ENCODE assay signal across 22 cellular contexts in genomic region chr3:3743754-3744153, GRCh38. TPM values are rescaled to one million over a fixed set of nuclear protein-coding genes. Genes with fewer than 3 reads are reported as not detected.
DNase-seq lines count a peak whose midpoint lies in the region; ATAC-seq, FAIRE-seq and TF ChIP-seq lines count a peak whose summit lies in the region.
"Had no signal": no experiment of that assay in that cellular context is flagged by ENCODE, and none has a peak within 500 bp of the region (broad histone marks: within the 10 kb centered on the region; RNA-seq: fewer than 3 reads in every experiment).

No MANE protein-coding gene starts in this region.

- H3K4me3 ChIP-seq in HepG2 (replicated peaks in 1 of 3; ENCODE audit: insufficient read depth in 1 of 3, low read depth in 2 of 3, low read length in 3 of 3), result no peak overlapping the region
- H3K4me3 ChIP-seq in CD8-positive, alpha-beta memory T cell (ENCODE audit: low read length), result no peak overlapping the region
- H3K4me3 ChIP-seq: A549, GM23338 had no signal

- H3K4me2 ChIP-seq in HepG2 (ENCODE audit: low read depth, low read length), result no peak overlapping the region
- H3K4me2 ChIP-seq: A549, GM23338 had no signal

- peaks cover 6% of the 10 kb centered on the region for H3K36me3 Mint-ChIP-seq in memory B cell
- peaks cover 0 to 3% (median 1%) of the 10 kb centered on the region in 3 donors for H3K36me3 Mint-ChIP-seq in CD8-positive, alpha-beta memory T cell

- intact Hi-C loops in HepG2 (cut with micrococcal nuclease; ENCODE audit: unreplicated experiment), result no loop called here

- WGBS in HepG2 (ENCODE audit: low lambda C conversion rate), result 18% methylated on average over 3 of the region's 3 CpGs

- H3K27ac Mint-ChIP-seq in memory B cell, result peak overlapping the region; percentile 90
- no peak overlapping the region for H3K27ac Mint-ChIP-seq in CD8-positive, alpha-beta memory T cell
- H3K27ac Mint-ChIP-seq: CD4-positive, alpha-beta memory T cell; GM23338; H9 had no signal

- TF ChIP-seq RAD21 in HepG2 (CRISPR knock-in tag; IDR thresholded peaks at IDR 0.05), result no peak

- BruUV-seq in HepG2 (replicated peaks; lab: Mats Ljungman, UMichigan), result no TSS peak

- no peak overlapping the region for H3K9ac ChIP-seq in HepG2 (ENCODE audit: insufficient read depth, low read depth, low read length)

- H3K27me3 ChIP-seq in HepG2 (ENCODE audit: control insufficient read depth in 1 of 2, insufficient read depth in 2 of 2, low read length in 2 of 2), result no peaks in the 10 kb centered on the region
- H3K27me3 ChIP-seq in CD8-positive, alpha-beta memory T cell (ENCODE audit: insufficient read depth, low read length, poor library complexity, severe bottlenecking), result no peaks in the 10 kb centered on the region

- no peaks in the 10 kb centered on the region for H3K9me3 ChIP-seq in HepG2 (ENCODE audit: low read length)
- no peaks in the 10 kb centered on the region for H3K9me3 ChIP-seq in CD8-positive, alpha-beta memory T cell (ENCODE audit: low read length)
- H3K9me3 ChIP-seq: A549, Caco-2 had no signal

- H4K20me1 ChIP-seq in HepG2 (ENCODE audit: insufficient read depth, low read length), result no peaks in the 10 kb centered on the region

- no peak for TF ChIP-seq POLR2A in HepG2 (IDR thresholded peaks at IDR 0.05; ENCODE audit: insufficient read depth in 1 of 2, low read depth in 2 of 2, low read length in 2 of 2)

- CTCF ChIA-PET in HepG2 (lab: Yijun Ruan, JAX; ENCODE audit: low intra/inter-chr PET ratio, low total read pairs), result no interaction called here
- CTCF ChIA-PET in CD8-positive, alpha-beta memory T cell (lab: Charles Lee), result no interaction called here

- no peaks in the 10 kb centered on the region for H3K4me1 ChIP-seq in HepG2 (ENCODE audit: insufficient read depth, low read length)
- H3K4me1 ChIP-seq in CD8-positive, alpha-beta memory T cell (ENCODE audit: insufficient read depth, low read length), result no peaks in the 10 kb centered on the region
- H3K4me1 ChIP-seq: A549, Caco-2 had no signal

- no peaks in the 10 kb centered on the region for H3K79me2 ChIP-seq in HepG2 (ENCODE audit: insufficient read depth, low read length)

- H3K4me1 Mint-ChIP-seq in memory B cell, result peaks cover 41% of the 10 kb centered on the region
- no peaks in the 10 kb centered on the region for H3K4me1 Mint-ChIP-seq in CD8-positive, alpha-beta memory T cell
- H3K4me1 Mint-ChIP-seq: CD4-positive, alpha-beta memory T cell had no signal

- FAIRE-seq in HepG2 (lab: Jason Lieb, UNC), result no peak
- FAIRE-seq: A549, G401.6, GM12892, GM19239 had no signal

- TF ChIP-seq EP300 in HepG2 (IDR thresholded peaks at IDR 0.05; ENCODE audit: low read depth in 2 of 2, low read length in 2 of 2), result no peak
- TF ChIP-seq EP300 in HepG2 (CRISPR knock-in tag; IDR thresholded peaks at IDR 0.05; ENCODE audit: borderline replicate concordance), result no peak

- POLR2A ChIA-PET in HepG2 (lab: Yijun Ruan, JAX), result no interaction called here
- POLR2A ChIA-PET in CD8-positive, alpha-beta memory T cell (lab: Charles Lee), result no interaction called here

- no peak overlapping the region for H3K27ac ChIP-seq in HepG2 (ENCODE audit: extremely low read length, insufficient read depth, low read length)
- no peak overlapping the region for H3K27ac ChIP-seq in CD8-positive, alpha-beta memory T cell (ENCODE audit: low read depth, low read length)
- H3K27ac ChIP-seq: A549 had no signal

- no peak overlapping the region for H3K4me3 Mint-ChIP-seq in memory B cell
- no peak overlapping the region for H3K4me3 Mint-ChIP-seq in CD8-positive, alpha-beta memory T cell
- H3K4me3 Mint-ChIP-seq: CD4-positive, alpha-beta memory T cell; GM23338; H9 had no signal

- no peaks in the 10 kb centered on the region for H3K36me3 ChIP-seq in HepG2 (replicated peaks in 1 of 2; ENCODE audit: control insufficient read depth in 1 of 2, insufficient read depth in 2 of 2, low read length in 2 of 2)
- no peaks in the 10 kb centered on the region for H3K36me3 ChIP-seq in CD8-positive, alpha-beta memory T cell (ENCODE audit: insufficient read depth, low read length)

- DNase-seq in HuH-7.5 (ENCODE audit: low spot score) (peak; percentile 19), HepG2 (ENCODE audit: low spot score) (no peak), memory B cell (ENCODE audit: low spot score in 2 of 2) (no peak)
- no peak for DNase-seq in activated effector memory CD4-positive, alpha-beta T cell treated with anti-CD3 and anti-CD28 coated beads, Interleukin-2, amount 50 U/mL, for 16 hours
- DNase-seq in CD8-positive, alpha-beta memory T cell, result no peak
- DNase-seq: 8988T; ACHN; AML-193; C1 segment of cervical spinal cord; Caco-2; CD4-positive, alpha-beta memory T cell; DMS153; DND-41; H9 had no signal

- no peaks in the 10 kb centered on the region for H3K9me3 Mint-ChIP-seq in memory B cell
- peaks cover 0 to 6% (median 0%) of the 10 kb centered on the region in 5 donors for H3K9me3 Mint-ChIP-seq in CD8-positive, alpha-beta memory T cell
- H3K9me3 Mint-ChIP-seq: H9 had no signal

- no peak overlapping the region for H2AFZ ChIP-seq in HepG2 (ENCODE audit: low read length)
- H2AFZ ChIP-seq: GM23338 had no signal

- ATAC-seq in HepG2 (no peak; the same call in 2 of the 3 replicates), memory B cell (ENCODE audit: low read depth) (no peak), GM18861 (IDR thresholded peaks at IDR 0.05; ENCODE audit: unreplicated experiment) (no peak)
- ATAC-seq: A549, GM23338, HCT116 had no signal

- no peaks in the 10 kb centered on the region for H3K27me3 Mint-ChIP-seq in memory B cell
- H3K27me3 Mint-ChIP-seq in CD8-positive, alpha-beta memory T cell, result no peaks in the 10 kb centered on the region

- TF ChIP-seq CTCF in HepG2 (CRISPR knock-in tag; IDR thresholded peaks at IDR 0.05), result no peak

- in situ Hi-C loops in HepG2 (cut with HindIII; ENCODE audit: extremely low pct_ligation_motif_present, low pct_unique_long_range_greater_than_20kb), result no loop called here

TF ChIP-seq in HepG2, 621 proteins besides CTCF, POLR2A, EP300 and RAD21:
- TF ChIP-seq TP53 (CRISPR knock-in tag; conservative IDR thresholded peaks at IDR 0.05) (no peak), NR1H2 (CRISPR knock-in tag; IDR thresholded peaks at IDR 0.05; ENCODE audit: borderline replicate concordance, low read depth) (no peak), HNF4A (CRISPR knock-in tag; IDR thresholded peaks at IDR 0.05) (0 out of 2 replicates have a peak, but pooled peaks have one; percentile 9), ZNF556 (CRISPR knock-in tag; IDR thresholded peaks at IDR 0.05; ENCODE audit: borderline replicate concordance) (no peak), ZFP36L2 (CRISPR knock-in tag; IDR thresholded peaks at IDR 0.05) (no peak)
- TF ChIP-seq, protein P1, sequence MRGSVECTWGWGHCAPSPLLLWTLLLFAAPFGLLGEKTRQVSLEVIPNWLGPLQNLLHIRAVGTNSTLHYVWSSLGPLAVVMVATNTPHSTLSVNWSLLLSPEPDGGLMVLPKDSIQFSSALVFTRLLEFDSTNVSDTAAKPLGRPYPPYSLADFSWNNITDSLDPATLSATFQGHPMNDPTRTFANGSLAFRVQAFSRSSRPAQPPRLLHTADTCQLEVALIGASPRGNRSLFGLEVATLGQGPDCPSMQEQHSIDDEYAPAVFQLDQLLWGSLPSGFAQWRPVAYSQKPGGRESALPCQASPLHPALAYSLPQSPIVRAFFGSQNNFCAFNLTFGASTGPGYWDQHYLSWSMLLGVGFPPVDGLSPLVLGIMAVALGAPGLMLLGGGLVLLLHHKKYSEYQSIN (CRISPR knock-in tag; IDR thresholded peaks at IDR 0.05; ENCODE audit: borderline replicate concordance), result no peak

RNA-seq across cellular contexts. Expression of gene LRRN1, which starts 55.5 kb away (rescaled TPM):
- not detected in 2 replicates for total RNA-seq in HepG2 (2016; rRNA removed; fragmentation: Illumina TruSeq; extraction: Trizol)
- total RNA-seq in HepG2 (2016; cell fraction: cytosol; rRNA removed; fragmentation: Illumina TruSeq; extraction: Trizol; ENCODE audit: low read depth), result not detected in 2 replicates
- not detected in 2 replicates for total RNA-seq in HepG2 (2016; cell fraction: insoluble cytoplasmic fraction; rRNA removed; fragmentation: Illumina TruSeq; extraction: Trizol)
- total RNA-seq in HepG2 (2016; cell fraction: membrane; rRNA removed; fragmentation: Illumina TruSeq; extraction: Trizol), result not detected in 2 replicates
- not detected in 2 replicates for total RNA-seq in HepG2 (2016; cell fraction: nucleus; rRNA removed; fragmentation: Illumina TruSeq; extraction: Trizol)
- 0.01 TPM in 1 of 2 replicates, not detected in the other for polyA plus RNA-seq in HepG2 (2011; rRNA removed)
- polyA plus RNA-seq in HepG2 (2011; cell fraction: cytosol; rRNA removed), result not detected in 2 replicates
- 0.03 TPM in 1 of 2 replicates, not detected in the other for polyA plus RNA-seq in HepG2 (2011; cell fraction: nucleus; rRNA removed)
- polyA plus RNA-seq in HepG2 (2012), result 0.04 TPM in 1 of 2 replicates, not detected in the other
- not detected in 2 replicates for polyA plus RNA-seq in HepG2 (2016; cell fraction: cytosol; fragmentation: Illumina TruSeq; extraction: Trizol; ENCODE audit: low read depth)
- polyA plus RNA-seq in HepG2 (2016; cell fraction: insoluble cytoplasmic fraction; fragmentation: Illumina TruSeq; extraction: Trizol; ENCODE audit: low read depth), result not detected in 2 replicates
- polyA plus RNA-seq in HepG2 (2016; cell fraction: membrane; fragmentation: Illumina TruSeq; extraction: Trizol; ENCODE audit: low read depth), result not detected in 2 replicates
- not detected in 2 replicates for polyA plus RNA-seq in HepG2 (2016; cell fraction: nucleus; fragmentation: Illumina TruSeq; extraction: Trizol; ENCODE audit: insufficient read depth, low read depth)
- polyA minus RNA-seq in HepG2 (2011; rRNA and poly(A)+ RNA removed; ENCODE audit: low replicate concordance), result not detected in 2 replicates
- polyA minus RNA-seq in HepG2 (2011; cell fraction: cytosol; rRNA and poly(A)+ RNA removed), result not detected in 2 replicates
- not detected in 2 replicates for polyA minus RNA-seq in HepG2 (2011; cell fraction: nucleus; rRNA and poly(A)+ RNA removed)
- total RNA-seq in CD8-positive, alpha-beta memory T cell, result under 1 TPM; 0.39 to 0.80 TPM
- polyA plus RNA-seq in CD8-positive, alpha-beta memory T cell, result 0.23 TPM
- polyA plus RNA-seq: A549, BJ had no signal
